Comparison of ENCODE assay signal across 1 cellular context in the genomic region with DNA sequence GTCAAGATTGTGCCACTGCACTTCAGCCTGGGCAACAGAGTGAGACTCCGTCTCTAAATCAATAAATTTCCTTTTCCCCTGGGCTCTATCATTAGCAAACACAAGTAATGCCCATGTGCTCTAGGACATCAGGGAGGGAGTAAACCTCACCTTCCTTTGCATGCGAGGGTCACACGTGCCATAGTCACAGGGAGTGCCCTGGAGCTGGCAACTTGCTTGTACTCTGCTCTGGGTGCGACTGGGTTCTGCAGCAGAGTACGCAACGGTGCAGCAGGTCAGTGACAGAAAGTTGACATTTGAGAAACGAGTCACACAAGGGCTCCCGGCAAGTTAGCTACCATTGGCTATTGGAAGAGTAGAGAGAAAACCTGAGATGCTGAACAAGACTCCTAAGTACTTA.
TF ChIP-seq lines count a peak whose summit lies in the region.

No MANE protein-coding gene starts in this region.

TF ChIP-seq in K562, 482 proteins besides CTCF, POLR2A, EP300 and RAD21:
- TF ChIP-seq, protein P1, sequence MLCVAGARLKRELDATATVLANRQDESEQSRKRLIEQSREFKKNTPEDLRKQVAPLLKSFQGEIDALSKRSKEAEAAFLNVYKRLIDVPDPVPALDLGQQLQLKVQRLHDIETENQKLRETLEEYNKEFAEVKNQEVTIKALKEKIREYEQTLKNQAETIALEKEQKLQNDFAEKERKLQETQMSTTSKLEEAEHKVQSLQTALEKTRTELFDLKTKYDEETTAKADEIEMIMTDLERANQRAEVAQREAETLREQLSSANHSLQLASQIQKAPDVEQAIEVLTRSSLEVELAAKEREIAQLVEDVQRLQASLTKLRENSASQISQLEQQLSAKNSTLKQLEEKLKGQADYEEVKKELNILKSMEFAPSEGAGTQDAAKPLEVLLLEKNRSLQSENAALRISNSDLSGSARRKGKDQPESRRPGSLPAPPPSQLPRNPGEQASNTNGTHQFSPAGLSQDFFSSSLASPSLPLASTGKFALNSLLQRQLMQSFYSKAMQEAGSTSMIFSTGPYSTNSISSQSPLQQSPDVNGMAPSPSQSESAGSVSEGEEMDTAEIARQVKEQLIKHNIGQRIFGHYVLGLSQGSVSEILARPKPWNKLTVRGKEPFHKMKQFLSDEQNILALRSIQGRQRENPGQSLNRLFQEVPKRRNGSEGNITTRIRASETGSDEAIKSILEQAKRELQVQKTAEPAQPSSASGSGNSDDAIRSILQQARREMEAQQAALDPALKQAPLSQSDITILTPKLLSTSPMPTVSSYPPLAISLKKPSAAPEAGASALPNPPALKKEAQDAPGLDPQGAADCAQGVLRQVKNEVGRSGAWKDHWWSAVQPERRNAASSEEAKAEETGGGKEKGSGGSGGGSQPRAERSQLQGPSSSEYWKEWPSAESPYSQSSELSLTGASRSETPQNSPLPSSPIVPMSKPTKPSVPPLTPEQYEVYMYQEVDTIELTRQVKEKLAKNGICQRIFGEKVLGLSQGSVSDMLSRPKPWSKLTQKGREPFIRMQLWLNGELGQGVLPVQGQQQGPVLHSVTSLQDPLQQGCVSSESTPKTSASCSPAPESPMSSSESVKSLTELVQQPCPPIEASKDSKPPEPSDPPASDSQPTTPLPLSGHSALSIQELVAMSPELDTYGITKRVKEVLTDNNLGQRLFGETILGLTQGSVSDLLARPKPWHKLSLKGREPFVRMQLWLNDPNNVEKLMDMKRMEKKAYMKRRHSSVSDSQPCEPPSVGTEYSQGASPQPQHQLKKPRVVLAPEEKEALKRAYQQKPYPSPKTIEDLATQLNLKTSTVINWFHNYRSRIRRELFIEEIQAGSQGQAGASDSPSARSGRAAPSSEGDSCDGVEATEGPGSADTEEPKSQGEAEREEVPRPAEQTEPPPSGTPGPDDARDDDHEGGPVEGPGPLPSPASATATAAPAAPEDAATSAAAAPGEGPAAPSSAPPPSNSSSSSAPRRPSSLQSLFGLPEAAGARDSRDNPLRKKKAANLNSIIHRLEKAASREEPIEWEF (CRISPR knock-in tag; IDR thresholded peaks at IDR 0.05) = 0 out of 2 replicates have a peak, but pooled peaks have one; percentile 4
- TF ChIP-seq ZNF57 (CRISPR knock-in tag; IDR thresholded peaks at IDR 0.05) = no peak
